25 cellular contexts compared by ENCODE assay signal in the genomic region with DNA sequence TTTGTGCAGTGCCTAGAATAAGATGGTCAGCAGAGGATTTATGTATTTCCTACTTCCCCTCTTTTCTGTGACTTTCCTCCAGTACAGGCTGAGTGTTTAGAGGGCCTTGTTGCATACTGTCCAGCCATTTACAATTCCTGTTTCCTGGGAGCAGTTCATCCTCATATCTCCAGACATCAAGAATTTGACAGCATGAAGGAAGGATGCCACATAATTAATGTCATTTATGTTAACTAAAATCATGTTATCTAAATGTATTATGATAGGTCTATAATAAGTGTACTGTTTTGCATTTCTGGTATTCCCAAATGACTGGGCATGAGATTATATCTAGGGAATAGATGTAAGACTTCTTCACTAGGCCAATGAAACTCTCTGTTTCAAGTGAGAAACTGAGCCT.
"Had no signal": no experiment of that assay in that cellular context is flagged by ENCODE, and none has a peak within 500 bp of the region (broad histone marks: within the 10 kb centered on the region; RNA-seq: fewer than 3 reads in every experiment).

No MANE protein-coding gene starts in this region.

- H3K4me3 Mint-ChIP-seq: dendritic cell treated with granulocyte-macrophage colony-stimulating factor and Interleukin-4, amounts not matched to agents 40 ng/mL and 50 ng/mL, for 4 days; effector memory CD8-positive, alpha-beta T cell; endodermal cell had no signal

- ATAC-seq: effector memory CD8-positive, alpha-beta T cell; esophagus mucosa; foreskin keratinocyte; gastrocnemius medialis; gastroesophageal sphincter; heart left ventricle; heart right ventricle had no signal

- H3K36me3 ChIP-seq: colonic mucosa, esophagus muscularis mucosa, esophagus squamous epithelium, gastrocnemius medialis, gastroesophageal sphincter, heart left ventricle, heart right ventricle had no signal

- H3K4me3 ChIP-seq: colonic mucosa, coronary artery, dorsolateral prefrontal cortex, esophagus muscularis mucosa, esophagus squamous epithelium, gastrocnemius medialis, gastroesophageal sphincter, heart left ventricle, heart right ventricle had no signal

- H3K27ac ChIP-seq: colonic mucosa, coronary artery, dorsolateral prefrontal cortex, epithelial cell of prostate, esophagus muscularis mucosa, esophagus squamous epithelium, foreskin keratinocyte, gastrocnemius medialis, gastroesophageal sphincter, heart left ventricle, heart right ventricle had no signal

- H3K27ac Mint-ChIP-seq: dendritic cell treated with granulocyte-macrophage colony-stimulating factor and Interleukin-4, amounts not matched to agents 40 ng/mL and 50 ng/mL, for 4 days; effector memory CD8-positive, alpha-beta T cell; endodermal cell had no signal

- H3K9me3 Mint-ChIP-seq: effector memory CD8-positive, alpha-beta T cell; endodermal cell had no signal

- DNase-seq: colonic mucosa; cortex of kidney; dermis blood vessel endothelial cell; dorsolateral prefrontal cortex; effector CD4-positive, alpha-beta T cell; effector CD8-positive, alpha-beta T cell; effector memory CD4-positive, alpha-beta T cell; effector memory CD8-positive, alpha-beta T cell; endodermal cell; erythroblast; esophagus squamous epithelium; foreskin fibroblast; foreskin keratinocyte; foreskin melanocyte; gastrocnemius medialis; glutamatergic neuron; head of caudate nucleus; heart left ventricle; heart right ventricle had no signal

- H3K4me1 ChIP-seq: colonic mucosa, esophagus muscularis mucosa, esophagus squamous epithelium, foreskin keratinocyte, gastroesophageal sphincter, heart left ventricle, heart right ventricle had no signal

- H3K9me3 ChIP-seq: colonic mucosa, gastrocnemius medialis had no signal

- H3K27me3 ChIP-seq: colonic mucosa, dorsolateral prefrontal cortex, esophagus muscularis mucosa, esophagus squamous epithelium, foreskin keratinocyte, gastrocnemius medialis, gastroesophageal sphincter, heart left ventricle, heart right ventricle had no signal

- H3K27me3 Mint-ChIP-seq: dendritic cell treated with granulocyte-macrophage colony-stimulating factor and Interleukin-4, amounts not matched to agents 40 ng/mL and 50 ng/mL, for 4 days had no signal
